Comparison of ENCODE assay signal across 8 cellular contexts in the genomic region with DNA sequence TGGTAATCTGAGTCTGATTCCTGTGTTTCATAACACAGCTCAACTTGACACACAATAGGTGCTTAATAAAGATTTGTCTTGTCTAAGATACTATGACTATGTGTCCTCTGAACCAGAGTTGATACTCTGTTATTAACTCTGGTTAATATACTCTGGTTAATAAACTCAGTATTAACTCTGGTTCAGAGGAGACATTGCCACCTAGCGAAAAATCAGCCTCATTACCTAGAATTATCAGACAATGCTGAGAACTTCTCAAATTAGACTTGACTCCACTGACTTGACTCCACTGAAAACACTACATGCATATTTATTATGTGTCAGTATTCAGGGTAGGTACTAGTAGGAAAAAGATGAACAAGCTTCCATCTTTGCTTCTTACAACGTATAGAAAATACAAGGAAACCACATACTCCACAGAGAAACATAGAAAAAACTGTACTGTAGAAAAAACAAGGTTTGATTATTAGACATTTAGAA.
DNase-seq lines count a peak whose midpoint lies in the region; ATAC-seq, FAIRE-seq and TF ChIP-seq lines count a peak whose summit lies in the region.

No MANE protein-coding gene starts in this region.

- H3K27me3 ChIP-seq in KMS-11 (ENCODE audit: insufficient read depth, low read depth) (no peaks in the 10 kb centered on the region), SJCRH30 (no peaks in the 10 kb centered on the region)

- H3K9me3 ChIP-seq in SJCRH30 (replicated peaks): no peaks in the 10 kb centered on the region

- H3K27ac Mint-ChIP-seq in activated naive CD8-positive, alpha-beta T cell treated with anti-CD3 and anti-CD28 coated beads, Interleukin-2, amount 10 ng/mL, durations not matched to agents 7 days and 5 days: no peak overlapping the region
- no peak overlapping the region for H3K27ac Mint-ChIP-seq in activated naive CD8-positive, alpha-beta T cell treated with anti-CD3 and anti-CD28 coated beads for 36 hours
- H3K27ac Mint-ChIP-seq in natural killer cell treated with Interleukin-12 subunit alpha and Interleukin-12 subunit beta and Interleukin-15 and Interleukin-18, amount 100 ng/mL, for 72 hours: peak overlapping the region in 1 of 2 donors; percentile 74

- no peak for TF ChIP-seq POLR2A in H54 (IDR thresholded peaks at IDR 0.05; ENCODE audit: low read depth, low read length)

- H3K4me3 ChIP-seq in KMS-11 (IDR thresholded peaks at IDR 0.05; ENCODE audit: insufficient read depth, low read depth, low read length): no peak overlapping the region
- no peak overlapping the region for H3K4me3 ChIP-seq in SJCRH30
- H3K4me3 ChIP-seq in epithelial cell of esophagus (ENCODE audit: low read length): no peak overlapping the region

- no peak overlapping the region for H3K4me3 Mint-ChIP-seq in activated naive CD8-positive, alpha-beta T cell treated with anti-CD3 and anti-CD28 coated beads, Interleukin-2, amount 10 ng/mL, durations not matched to agents 7 days and 5 days
- H3K4me3 Mint-ChIP-seq in activated naive CD8-positive, alpha-beta T cell treated with anti-CD3 and anti-CD28 coated beads for 36 hours: no peak overlapping the region
- H3K4me3 Mint-ChIP-seq in natural killer cell treated with Interleukin-12 subunit alpha and Interleukin-12 subunit beta and Interleukin-15 and Interleukin-18, amount 100 ng/mL, for 72 hours: peak overlapping the region; percentile 70

- no peak overlapping the region for H3K4me2 ChIP-seq in KMS-11

- no peaks in the 10 kb centered on the region for H3K79me2 ChIP-seq in KMS-11 (ENCODE audit: insufficient read depth, low read depth)

- H4K20me1 ChIP-seq in KMS-11 (ENCODE audit: insufficient read depth): no peaks in the 10 kb centered on the region

- no peak overlapping the region for H3K9ac ChIP-seq in KMS-11

- ATAC-seq in activated naive CD8-positive, alpha-beta T cell treated with anti-CD3 and anti-CD28 coated beads, Interleukin-2, amount 10 ng/mL, durations not matched to agents 7 days and 5 days (ENCODE audit: low read depth): peak; percentile 47
- ATAC-seq in natural killer cell treated with Interleukin-12 subunit alpha and Interleukin-12 subunit beta and Interleukin-15 and Interleukin-18, amount 100 ng/mL, for 72 hours: peak in 1 of 2 donors; percentile 61

- POLR2A ChIA-PET in activated naive CD8-positive, alpha-beta T cell treated with anti-CD3 and anti-CD28 coated beads, Interleukin-2, amount 10 ng/mL, durations not matched to agents 7 days and 5 days (lab: Charles Lee): no interaction called here

- H3K36me3 Mint-ChIP-seq in activated naive CD8-positive, alpha-beta T cell treated with anti-CD3 and anti-CD28 coated beads, Interleukin-2, amount 10 ng/mL, durations not matched to agents 7 days and 5 days: no peaks in the 10 kb centered on the region
- H3K36me3 Mint-ChIP-seq in activated naive CD8-positive, alpha-beta T cell treated with anti-CD3 and anti-CD28 coated beads for 36 hours: peaks cover 9% of the 10 kb centered on the region
- H3K36me3 Mint-ChIP-seq in natural killer cell treated with Interleukin-12 subunit alpha and Interleukin-12 subunit beta and Interleukin-15 and Interleukin-18, amount 100 ng/mL, for 72 hours: no peaks in the 10 kb centered on the region

- peak; percentile 85 for TF ChIP-seq CTCF in KMS-11 (conservative IDR thresholded peaks at IDR 0.05; ENCODE audit: low read depth, low read length)
- TF ChIP-seq CTCF in epithelial cell of esophagus (IDR thresholded peaks at IDR 0.05; ENCODE audit: insufficient read depth, low read depth, low read length, missing control alignments): peak; percentile 79

- no peak overlapping the region for H2AFZ ChIP-seq in KMS-11 (ENCODE audit: low read depth)

- H3K4me1 ChIP-seq in KMS-11 (ENCODE audit: low read depth, poor library complexity, severe bottlenecking) (peaks cover 15% of the 10 kb centered on the region), SJCRH30 (no peaks in the 10 kb centered on the region)

- DNase-seq in activated naive CD8-positive, alpha-beta T cell treated with anti-CD3 and anti-CD28 coated beads, Interleukin-2, amount 10 ng/mL, durations not matched to agents 7 days and 5 days: no peak
- DNase-seq in activated naive CD8-positive, alpha-beta T cell treated with anti-CD3 and anti-CD28 coated beads for 36 hours: no peak
- DNase-seq in H54 (ENCODE audit: insufficient read length, low spot score): no peak
- peak; percentile 4 to 44 for DNase-seq in SJCRH30
- peak; percentile 54 for DNase-seq in epithelial cell of esophagus (ENCODE audit: low read depth)
- DNase-seq in natural killer cell treated with Interleukin-12 subunit alpha and Interleukin-12 subunit beta and Interleukin-15 and Interleukin-18, amount 100 ng/mL, for 72 hours (ENCODE audit: low spot score): no peak
- no peak for DNase-seq in NK-92 treated with Interleukin-12 subunit alpha and Interleukin-12 subunit beta, amount 100 ng/mL, for 24 hours (lab: John Stamatoyannopoulos, UW)

- H3K36me3 ChIP-seq in KMS-11 (ENCODE audit: insufficient read depth) (no peaks in the 10 kb centered on the region), SJCRH30 (no peaks in the 10 kb centered on the region)

- FAIRE-seq in H54 (lab: Jason Lieb, UNC): peak; percentile 48

- no peak overlapping the region for H3K27ac ChIP-seq in KMS-11
- no peak overlapping the region for H3K27ac ChIP-seq in SJCRH30

- peaks cover 2% of the 10 kb centered on the region for H3K4me1 Mint-ChIP-seq in activated naive CD8-positive, alpha-beta T cell treated with anti-CD3 and anti-CD28 coated beads, Interleukin-2, amount 10 ng/mL, durations not matched to agents 7 days and 5 days
- peaks cover 2% of the 10 kb centered on the region for H3K4me1 Mint-ChIP-seq in activated naive CD8-positive, alpha-beta T cell treated with anti-CD3 and anti-CD28 coated beads for 36 hours
- peaks cover 0 to 5% of the 10 kb centered on the region in 2 donors for H3K4me1 Mint-ChIP-seq in natural killer cell treated with Interleukin-12 subunit alpha and Interleukin-12 subunit beta and Interleukin-15 and Interleukin-18, amount 100 ng/mL, for 72 hours (ENCODE audit: low read depth in 2 of 2)

- H3K9me3 Mint-ChIP-seq in activated naive CD8-positive, alpha-beta T cell treated with anti-CD3 and anti-CD28 coated beads, Interleukin-2, amount 10 ng/mL, durations not matched to agents 7 days and 5 days: no peaks in the 10 kb centered on the region
- H3K9me3 Mint-ChIP-seq in activated naive CD8-positive, alpha-beta T cell treated with anti-CD3 and anti-CD28 coated beads for 36 hours: no peaks in the 10 kb centered on the region
- no peaks in the 10 kb centered on the region for H3K9me3 Mint-ChIP-seq in natural killer cell treated with Interleukin-12 subunit alpha and Interleukin-12 subunit beta and Interleukin-15 and Interleukin-18, amount 100 ng/mL, for 72 hours

- no peaks in the 10 kb centered on the region for H3K27me3 Mint-ChIP-seq in activated naive CD8-positive, alpha-beta T cell treated with anti-CD3 and anti-CD28 coated beads, Interleukin-2, amount 10 ng/mL, durations not matched to agents 7 days and 5 days
- no peaks in the 10 kb centered on the region for H3K27me3 Mint-ChIP-seq in activated naive CD8-positive, alpha-beta T cell treated with anti-CD3 and anti-CD28 coated beads for 36 hours
- no peaks in the 10 kb centered on the region for H3K27me3 Mint-ChIP-seq in natural killer cell treated with Interleukin-12 subunit alpha and Interleukin-12 subunit beta and Interleukin-15 and Interleukin-18, amount 100 ng/mL, for 72 hours

Comparison
In these comparisons a context has a peak if more than half of its experiments do, and no peak if none do; other contexts are left out.
1. DNase-seq: peak in SJCRH30 (2 of 2) and epithelial cell of esophagus (single experiment); none in activated naive CD8-positive, alpha-beta T cell treated with anti-CD3 and anti-CD28 coated beads, Interleukin-2, amount 10 ng/mL, durations not matched to agents 7 days and 5 days (single experiment), activated naive CD8-positive, alpha-beta T cell treated with anti-CD3 and anti-CD28 coated beads for 36 hours (single experiment), H54 (single experiment), natural killer cell treated with Interleukin-12 subunit alpha and Interleukin-12 subunit beta and Interleukin-15 and Interleukin-18, amount 100 ng/mL, for 72 hours (single experiment) and NK-92 treated with Interleukin-12 subunit alpha and Interleukin-12 subunit beta, amount 100 ng/mL, for 24 hours (single experiment).